ENCODE assay signal across 8 cellular contexts in genomic region chr19:42132851-42133528, GRCh38. TPM values are rescaled to one million over a fixed set of nuclear protein-coding genes. Genes with fewer than 3 reads are reported as not detected.
DNase-seq lines count a peak whose midpoint lies in the region; ATAC-seq and TF ChIP-seq lines count a peak whose summit lies in the region.

No MANE protein-coding gene starts in this region.

- H3K4me3 Mint-ChIP-seq in HFFc6: peak overlapping the region; percentile 91
- H3K4me3 Mint-ChIP-seq in central memory CD8-positive, alpha-beta T cell: peak overlapping the region; percentile 74

- intact Hi-C loops in left colon (cut with DNase I, micrococcal nuclease): loop anchor here (5.0 to 10.0 kb wide), 2 partner anchors 49 to 52 kb away; no protein-coding TSS in a partner anchor

- H3K4me1 Mint-ChIP-seq in HFFc6 (ENCODE audit: low read depth): peaks cover 52% of the 10 kb centered on the region
- H3K4me1 Mint-ChIP-seq in central memory CD8-positive, alpha-beta T cell: peaks cover 54% of the 10 kb centered on the region

- H3K36me3 Mint-ChIP-seq in HFFc6 (ENCODE audit: low read depth): no peaks in the 10 kb centered on the region; the same call in 1 of the 2 replicates
- peaks cover 12% of the 10 kb centered on the region for H3K36me3 Mint-ChIP-seq in central memory CD8-positive, alpha-beta T cell (ENCODE audit: insufficient read depth)

- H3K27me3 Mint-ChIP-seq in HFFc6 (ENCODE audit: insufficient read depth): peaks cover 6% of the 10 kb centered on the region
- H3K27me3 Mint-ChIP-seq in central memory CD8-positive, alpha-beta T cell: no peaks in the 10 kb centered on the region

- ATAC-seq in central memory CD8-positive, alpha-beta T cell (replicated peaks; ENCODE audit: extremely low read depth, poor library complexity, severe bottlenecking): peak; percentile 63
- ATAC-seq in left colon: peak; percentile 92

- peak; percentile 99 for TF ChIP-seq CTCF in HFFc6 (IDR thresholded peaks at IDR 0.05)

- peak overlapping the region; percentile 31; the same call in 1 of the 2 replicates for H3K27ac Mint-ChIP-seq in HFFc6
- peak overlapping the region; percentile 26 for H3K27ac Mint-ChIP-seq in central memory CD8-positive, alpha-beta T cell (ENCODE audit: low read depth)

- DNase-seq in DMS153 (lab: John Stamatoyannopoulos, UW) (peak; percentile 90), HFFc6 (peak; percentile 21), NCI-H2171 treated with DMSO at 0.1 percent for 48 hours (lab: John Stamatoyannopoulos, UW) (peak; percentile 79), left colon (peak; percentile 49 to 78), SKM-1 treated with dmso at 0.1 percent for 144 hours (lab: John Stamatoyannopoulos, UW; ENCODE audit: unreplicated experiment) (no peak)
- peak; percentile 76 for DNase-seq in activated CD4-positive, CD25-positive, alpha-beta regulatory T cell treated with anti-CD3 and anti-CD28 coated beads, Interleukin-2, amount 50 U/mL, for 16 hours (ENCODE audit: low read depth, low spot score)
- peak; percentile 75 to 85 for DNase-seq in central memory CD8-positive, alpha-beta T cell (ENCODE audit: low spot score in 2 of 2)
- DNase-seq in stimulated activated CD4-positive, alpha-beta T cell treated with anti-CD3 and anti-CD28 coated beads, Interleukin-1b, Interleukin-23, amount 100 ng/mL, for 48 hours: peak; percentile 79

- H3K9me3 Mint-ChIP-seq in HFFc6: no peaks in the 10 kb centered on the region
- no peaks in the 10 kb centered on the region for H3K9me3 Mint-ChIP-seq in central memory CD8-positive, alpha-beta T cell

RNA-seq across cellular contexts. Expression of gene POU2F2, which starts 0.7 kb away (rescaled TPM):
- total RNA-seq in HFFc6 (2021; fragmentation: NEBNext Ultra II Directional; extraction: Animal tissue kit (Norgen Biotek cat#: 25700)): 10 to 100 TPM in 1 of 6 experiments, 1 to 10 TPM in 5; 6.4 to 11.0 (median 7.8) TPM
- 1 to 10 TPM; 1.5 to 3.8 TPM for total RNA-seq in left colon

RNA-seq across cellular contexts. Expression of gene ZNF574, which starts 57.0 kb away (rescaled TPM):
- 10 to 100 TPM; 14.0 to 16.5 (median 15.1) TPM for total RNA-seq in HFFc6 (2021; fragmentation: NEBNext Ultra II Directional; extraction: Animal tissue kit (Norgen Biotek cat#: 25700))
- total RNA-seq in left colon: 10 to 100 TPM; 11.0 to 14.0 TPM
